8 cellular contexts compared by ENCODE assay signal in genomic region chr20:45833883-45834796, GRCh38. TPM values are rescaled to one million over a fixed set of nuclear protein-coding genes. Genes with fewer than 3 reads are reported as not detected.
DNase-seq lines count a peak whose midpoint lies in the region; ATAC-seq and TF ChIP-seq lines count a peak whose summit lies in the region.

No MANE protein-coding gene starts in this region.

- H3K27me3 ChIP-seq in SJSA1 (replicated peaks) (no peaks in the 10 kb centered on the region), left ventricle myocardium inferior (ENCODE audit: low read depth) (no peaks in the 10 kb centered on the region), parathyroid adenoma (ENCODE audit: control insufficient read depth, insufficient read depth, low read length) (no peaks in the 10 kb centered on the region)

- peak overlapping the region; percentile 92 for H2AFZ ChIP-seq in parathyroid adenoma

- H3K27ac ChIP-seq in SJSA1: peak overlapping the region; percentile 39; the same call in 1 of the 2 replicates
- peak overlapping the region; percentile 96 for H3K27ac ChIP-seq in left ventricle myocardium inferior (replicated peaks)
- H3K27ac ChIP-seq in parathyroid adenoma: peak overlapping the region; percentile 82

- ATAC-seq in HG02798 (IDR thresholded peaks at IDR 0.05; ENCODE audit: poor library complexity, unreplicated experiment) (peak; percentile 50), GM21367 (IDR thresholded peaks at IDR 0.05; ENCODE audit: unreplicated experiment) (no peak), HG03460 (IDR thresholded peaks at IDR 0.05; ENCODE audit: unreplicated experiment) (no peak)

- intact Hi-C loops in left ventricle myocardium inferior (cut with micrococcal nuclease): no loop called here

- H3K9ac ChIP-seq in parathyroid adenoma: peak overlapping the region; percentile 51

- DNase-seq in C1 segment of cervical spinal cord (lab: John Stamatoyannopoulos, UW) (peak in 13 of 14 donors; percentile 36 to 83 (median 68)), SJSA1 (ENCODE audit: low read depth in 1 of 2, low spot score in 2 of 2) (peak; percentile 68 to 91), anterior cingulate cortex (lab: John Stamatoyannopoulos, UW) (peak in 54 of 58 donors; percentile 25 to 80 (median 70)), left ventricle myocardium inferior (peak; percentile 79)

- H3K36me3 ChIP-seq in SJSA1: peaks cover 27% of the 10 kb centered on the region
- H3K36me3 ChIP-seq in left ventricle myocardium inferior: peaks cover 23% of the 10 kb centered on the region
- no peaks in the 10 kb centered on the region for H3K36me3 ChIP-seq in parathyroid adenoma (ENCODE audit: control insufficient read depth, insufficient read depth, low read length)

- no peaks in the 10 kb centered on the region for H3K9me3 ChIP-seq in SJSA1 (replicated peaks)
- H3K9me3 ChIP-seq in left ventricle myocardium inferior (replicated peaks): no peaks in the 10 kb centered on the region
- H3K9me3 ChIP-seq in parathyroid adenoma (ENCODE audit: control insufficient read depth, low read length): no peaks in the 10 kb centered on the region

- peaks cover 26% of the 10 kb centered on the region for H3K4me1 ChIP-seq in SJSA1 (replicated peaks)
- peaks cover 51% of the 10 kb centered on the region for H3K4me1 ChIP-seq in left ventricle myocardium inferior
- peaks cover 17% of the 10 kb centered on the region for H3K4me1 ChIP-seq in parathyroid adenoma

- TF ChIP-seq CTCF in left ventricle myocardium inferior (IDR thresholded peaks at IDR 0.05; ENCODE audit: borderline replicate concordance): no peak
- no peak for TF ChIP-seq CTCF in parathyroid adenoma (IDR thresholded peaks at IDR 0.05)

- H3K4me3 ChIP-seq in SJSA1 (peak overlapping the region; percentile 61), left ventricle myocardium inferior (peak overlapping the region; percentile 89), parathyroid adenoma (ENCODE audit: low read depth, low read length) (peak overlapping the region; percentile 77)

- no peaks in the 10 kb centered on the region for H3K79me2 ChIP-seq in parathyroid adenoma

- peak overlapping the region; percentile 99 for H3K4me2 ChIP-seq in parathyroid adenoma (ENCODE audit: low read length)

RNA-seq across cellular contexts. Expression of gene SNX21, which starts 0.5 kb away (rescaled TPM):
- total RNA-seq in SJSA1 (2014; rRNA removed; shearing (Covaris generic)): 19.7 and 55.0 TPM in 2 replicates
- total RNA-seq in left ventricle myocardium inferior: 24.7 TPM

RNA-seq across cellular contexts. Expression of gene TNNC2, which starts 7.0 kb away (rescaled TPM):
- not detected in 2 replicates for total RNA-seq in SJSA1 (2014; rRNA removed; shearing (Covaris generic))
- total RNA-seq in left ventricle myocardium inferior: 0.33 TPM

RNA-seq across cellular contexts. Expression of gene UBE2C, which starts 21.7 kb away (rescaled TPM):
- 187 and 249 TPM in 2 replicates for total RNA-seq in SJSA1 (2014; rRNA removed; shearing (Covaris generic))
- 0.91 TPM for total RNA-seq in left ventricle myocardium inferior

RNA-seq across cellular contexts. Expression of gene ACOT8, which starts 23.1 kb away (rescaled TPM):
- total RNA-seq in SJSA1 (2014; rRNA removed; shearing (Covaris generic)): 41.8 and 56.3 TPM in 2 replicates
- total RNA-seq in left ventricle myocardium inferior: 32.1 TPM

RNA-seq across cellular contexts. Expression of gene ZSWIM3, which starts 23.3 kb away (rescaled TPM):
- total RNA-seq in SJSA1 (2014; rRNA removed; shearing (Covaris generic)): 3.6 and 4.9 TPM in 2 replicates
- 2.0 TPM for total RNA-seq in left ventricle myocardium inferior

Comparison
In these comparisons a context has a peak if more than half of its experiments do, and no peak if none do; other contexts are left out.
1. H3K27ac ChIP-seq: peak in every context shown above with its lines; median percentile 96 in left ventricle myocardium inferior; 82 in parathyroid adenoma; 39 in SJSA1.
2. RNA of gene UBE2C, which starts 21.7 kb away (total RNA-seq): 187 to 249 TPM in SJSA1; 0.91 TPM in left ventricle myocardium inferior (single experiment); every median in the first group is over 10 times any median in the second.
3. Peak in every context shown above with its lines, with median percentiles within 50 percentile points of each other: DNase-seq and H3K4me3 ChIP-seq.